Comparison of ENCODE assay signal across 32 cellular contexts in genomic region chr7:149224352-149224751, GRCh38.
"Had no signal": no experiment of that assay in that cellular context is flagged by ENCODE, and none has a peak within 500 bp of the region (broad histone marks: within the 10 kb centered on the region; RNA-seq: fewer than 3 reads in every experiment).

No MANE protein-coding gene starts in this region.

- H3K27me3 ChIP-seq: adrenal gland, body of pancreas, dorsolateral prefrontal cortex had no signal

- H3K27me3 Mint-ChIP-seq: activated CD4-positive, alpha-beta memory T cell treated with anti-CD3 and anti-CD28 coated beads for 36 hours; activated CD4-positive, alpha-beta T cell treated with anti-CD3 and anti-CD28 coated beads for 36 hours; activated CD4-positive, alpha-beta T cell treated with anti-CD3 and anti-CD28 coated beads, Interleukin-2, amount 10 ng/mL, durations not matched to agents 24 days and 14 days; activated CD8-positive, alpha-beta memory T cell treated with anti-CD3 and anti-CD28 coated beads, Interleukin-2, amount 10 ng/mL, durations not matched to agents 7 days and 5 days; activated naive CD4-positive, alpha-beta T cell treated with anti-CD3 and anti-CD28 coated beads, Interleukin-2, amount 50 U/mL, for 24 hours; activated naive CD8-positive, alpha-beta T cell treated with anti-CD3 and anti-CD28 coated beads for 36 hours; activated naive CD8-positive, alpha-beta T cell treated with anti-CD3 and anti-CD28 coated beads, Interleukin-2, amount 50 U/mL, for 24 hours; dendritic cell treated with granulocyte-macrophage colony-stimulating factor and Interleukin-4, amounts not matched to agents 40 ng/mL and 50 ng/mL, for 4 days had no signal

- H3K9me3 ChIP-seq: adrenal gland, body of pancreas had no signal

- H3K9me3 Mint-ChIP-seq: activated CD4-positive, alpha-beta memory T cell treated with anti-CD3 and anti-CD28 coated beads for 36 hours; activated CD4-positive, alpha-beta T cell treated with anti-CD3 and anti-CD28 coated beads, Interleukin-2, amount 10 ng/mL, durations not matched to agents 24 days and 14 days; activated naive CD4-positive, alpha-beta T cell treated with anti-CD3 and anti-CD28 coated beads for 36 hours; activated naive CD4-positive, alpha-beta T cell treated with anti-CD3 and anti-CD28 coated beads, Interleukin-2, amount 50 U/mL, for 24 hours; activated naive CD8-positive, alpha-beta T cell treated with anti-CD3 and anti-CD28 coated beads for 36 hours; activated naive CD8-positive, alpha-beta T cell treated with anti-CD3 and anti-CD28 coated beads, Interleukin-2, amount 50 U/mL, for 24 hours; activated T-helper 1 cell treated with anti-CD3 and anti-CD28 coated beads, Interleukin-12 subunit alpha, Interleukin-12 subunit beta, Interleukin-2, Interleukin-4 antibody, amounts not matched to agents 30 ng/mL and 10 ng/mL and 1 ng/mL, durations not matched to agents 14 hours and 24 hours and 36 hours; activated T-helper 2 cell treated with anti-CD3 and anti-CD28 coated beads, Interferon-gamma antibody, Interleukin-2, Interleukin-4, amounts not matched to agents 10 μg/mL and 5 μg/mL and 100 μg/mL, durations not matched to agents 14 hours and 24 hours and 36 hours; dendritic cell treated with granulocyte-macrophage colony-stimulating factor and Interleukin-4, amounts not matched to agents 40 ng/mL and 50 ng/mL, for 4 days; endodermal cell had no signal

- H3K4me3 Mint-ChIP-seq: activated CD4-positive, alpha-beta memory T cell treated with anti-CD3 and anti-CD28 coated beads for 36 hours; activated CD4-positive, alpha-beta T cell treated with anti-CD3 and anti-CD28 coated beads for 36 hours; activated CD4-positive, alpha-beta T cell treated with anti-CD3 and anti-CD28 coated beads, Interleukin-2, amount 10 ng/mL, durations not matched to agents 24 days and 14 days; activated CD8-positive, alpha-beta memory T cell treated with anti-CD3 and anti-CD28 coated beads, Interleukin-2, amount 10 ng/mL, durations not matched to agents 7 days and 5 days; activated CD8-positive, alpha-beta T cell treated with anti-CD3 and anti-CD28 coated beads, Interleukin-2, amount 10 ng/mL, durations not matched to agents 7 days and 5 days; activated naive CD4-positive, alpha-beta T cell treated with anti-CD3 and anti-CD28 coated beads for 36 hours; activated naive CD4-positive, alpha-beta T cell treated with anti-CD3 and anti-CD28 coated beads, Interleukin-2, amount 50 U/mL, for 24 hours; activated naive CD8-positive, alpha-beta T cell treated with anti-CD3 and anti-CD28 coated beads for 36 hours; activated naive CD8-positive, alpha-beta T cell treated with anti-CD3 and anti-CD28 coated beads, Interleukin-2, amount 50 U/mL, for 24 hours; activated T-helper 1 cell treated with anti-CD3 and anti-CD28 coated beads, Interleukin-12 subunit alpha, Interleukin-12 subunit beta, Interleukin-2, Interleukin-4 antibody, amounts not matched to agents 30 ng/mL and 10 ng/mL and 1 ng/mL, durations not matched to agents 14 hours and 24 hours and 36 hours; dendritic cell treated with granulocyte-macrophage colony-stimulating factor and Interleukin-4, amounts not matched to agents 40 ng/mL and 50 ng/mL, for 4 days; endodermal cell had no signal

- DNase-seq: activated CD4-positive, alpha-beta memory T cell treated with anti-CD3 and anti-CD28 coated beads for 36 hours; activated CD4-positive, alpha-beta T cell treated with anti-CD3 and anti-CD28 coated beads for 36 hours; activated CD4-positive, alpha-beta T cell treated with anti-CD3 and anti-CD28 coated beads, Interleukin-2, amount 10 ng/mL, durations not matched to agents 24 days and 14 days; activated CD4-positive, CD25-positive, alpha-beta regulatory T cell; activated CD4-positive, CD25-positive, alpha-beta regulatory T cell treated with anti-CD3 and anti-CD28 coated beads, Interleukin-2, amount 50 U/mL, for 72 hours; activated CD8-positive, alpha-beta memory T cell treated with anti-CD3 and anti-CD28 coated beads, Interleukin-2, amount 10 ng/mL, durations not matched to agents 7 days and 5 days; activated CD8-positive, alpha-beta memory T cell treated with anti-CD3 and anti-CD28 coated beads, Interleukin-2, amount 50 U/mL, for 4 hours; activated CD8-positive, alpha-beta T cell treated with anti-CD3 and anti-CD28 coated beads, Interleukin-2, amount 10 ng/mL, durations not matched to agents 7 days and 5 days; activated effector memory CD4-positive, alpha-beta T cell treated with anti-CD3 and anti-CD28 coated beads, Interleukin-2, amount 50 U/mL, for 16 hours; activated naive CD4-positive, alpha-beta T cell treated with anti-CD3 and anti-CD28 coated beads for 36 hours; activated naive CD8-positive, alpha-beta T cell treated with anti-CD3 and anti-CD28 coated beads for 36 hours; activated naive CD8-positive, alpha-beta T cell treated with anti-CD3 and anti-CD28 coated beads, Interleukin-2, amount 50 U/mL, for 24 hours; activated T-cell treated with anti-CD3 and anti-CD28 coated beads, Interleukin-2, amount 50 U/mL, for 1 hour; activated T-cell treated with anti-CD3 and anti-CD28 coated beads, Interleukin-2, amount 50 U/mL, for 48 hours; adrenal gland; amygdala; body of pancreas; central memory CD4-positive, alpha-beta T cell; cerebellar nuclear complex; dorsolateral prefrontal cortex; effector memory CD4-positive, alpha-beta T cell; endodermal cell; foreskin fibroblast; head of caudate nucleus; T-helper 2 cell had no signal

- ATAC-seq: activated CD4-positive, alpha-beta T cell treated with anti-CD3 and anti-CD28 coated beads for 36 hours; activated CD8-positive, alpha-beta memory T cell treated with anti-CD3 and anti-CD28 coated beads, Interleukin-2, amount 10 ng/mL, durations not matched to agents 7 days and 5 days; activated naive CD8-positive, alpha-beta T cell treated with anti-CD3 and anti-CD28 coated beads, Interleukin-2, amount 50 U/mL, for 24 hours; body of pancreas; esophagus mucosa had no signal

- H3K4me3 ChIP-seq: adrenal gland, body of pancreas, coronary artery, dorsolateral prefrontal cortex had no signal

- H3K27ac Mint-ChIP-seq: activated CD4-positive, alpha-beta memory T cell treated with anti-CD3 and anti-CD28 coated beads for 36 hours; activated CD4-positive, alpha-beta T cell treated with anti-CD3 and anti-CD28 coated beads for 36 hours; activated CD4-positive, alpha-beta T cell treated with anti-CD3 and anti-CD28 coated beads, Interleukin-2, amount 10 ng/mL, durations not matched to agents 24 days and 14 days; activated CD8-positive, alpha-beta memory T cell treated with anti-CD3 and anti-CD28 coated beads, Interleukin-2, amount 10 ng/mL, durations not matched to agents 7 days and 5 days; activated CD8-positive, alpha-beta T cell treated with anti-CD3 and anti-CD28 coated beads, Interleukin-2, amount 10 ng/mL, durations not matched to agents 7 days and 5 days; activated naive CD4-positive, alpha-beta T cell treated with anti-CD3 and anti-CD28 coated beads for 36 hours; activated naive CD4-positive, alpha-beta T cell treated with anti-CD3 and anti-CD28 coated beads, Interleukin-2, amount 50 U/mL, for 24 hours; activated naive CD8-positive, alpha-beta T cell treated with anti-CD3 and anti-CD28 coated beads for 36 hours; activated naive CD8-positive, alpha-beta T cell treated with anti-CD3 and anti-CD28 coated beads, Interleukin-2, amount 50 U/mL, for 24 hours; activated T-helper 1 cell treated with anti-CD3 and anti-CD28 coated beads, Interleukin-12 subunit alpha, Interleukin-12 subunit beta, Interleukin-2, Interleukin-4 antibody, amounts not matched to agents 30 ng/mL and 10 ng/mL and 1 ng/mL, durations not matched to agents 14 hours and 24 hours and 36 hours; activated T-helper 2 cell treated with anti-CD3 and anti-CD28 coated beads, Interferon-gamma antibody, Interleukin-2, Interleukin-4, amounts not matched to agents 10 μg/mL and 5 μg/mL and 100 μg/mL, durations not matched to agents 14 hours and 24 hours and 36 hours; dendritic cell treated with granulocyte-macrophage colony-stimulating factor and Interleukin-4, amounts not matched to agents 40 ng/mL and 50 ng/mL, for 4 days had no signal

- H3K27ac ChIP-seq: body of pancreas, coronary artery had no signal

- FAIRE-seq: frontal cortex had no signal

- H3K4me1 Mint-ChIP-seq: activated CD4-positive, alpha-beta T cell treated with anti-CD3 and anti-CD28 coated beads for 36 hours; activated CD8-positive, alpha-beta memory T cell treated with anti-CD3 and anti-CD28 coated beads, Interleukin-2, amount 10 ng/mL, durations not matched to agents 7 days and 5 days; activated naive CD8-positive, alpha-beta T cell treated with anti-CD3 and anti-CD28 coated beads for 36 hours; activated naive CD8-positive, alpha-beta T cell treated with anti-CD3 and anti-CD28 coated beads, Interleukin-2, amount 50 U/mL, for 24 hours; endodermal cell had no signal

- H3K4me1 ChIP-seq: body of pancreas had no signal
